8 cellular contexts compared by ENCODE assay signal in the genomic region with DNA sequence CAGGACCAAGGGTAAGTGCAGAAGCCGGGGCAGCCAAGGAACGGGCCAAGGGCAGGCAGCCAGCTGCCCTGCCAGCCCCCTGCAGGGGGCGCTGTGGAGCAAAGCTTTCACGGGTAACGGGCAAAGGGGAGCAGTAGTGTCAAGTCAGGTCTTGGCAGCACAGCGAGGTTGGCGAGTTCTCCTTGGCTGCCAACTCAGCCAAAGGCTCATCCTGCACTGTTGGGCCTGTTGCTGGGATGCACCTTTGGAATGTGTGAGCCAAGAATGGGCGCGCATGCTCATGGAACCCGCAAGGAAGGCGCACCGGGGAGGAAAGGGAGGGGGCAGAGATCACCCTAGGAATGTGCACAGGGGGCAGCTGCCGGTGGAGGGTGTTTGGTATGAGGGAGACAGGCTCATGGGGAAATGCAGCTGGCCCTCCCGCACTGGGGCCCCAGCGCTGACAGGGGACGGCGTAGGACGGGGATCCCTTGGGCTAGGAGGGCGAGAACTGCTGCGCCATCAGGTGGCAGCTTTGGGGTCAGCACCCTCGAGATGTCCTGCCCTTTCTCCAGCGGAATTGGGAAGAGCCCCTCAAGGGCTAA.
DNase-seq lines count a peak whose midpoint lies in the region; ATAC-seq and TF ChIP-seq lines count a peak whose summit lies in the region.

No MANE protein-coding gene starts in this region.

- H3K36me3 Mint-ChIP-seq in CD14-positive monocyte = no peaks in the 10 kb centered on the region
- no peaks in the 10 kb centered on the region for H3K36me3 Mint-ChIP-seq in stimulated activated naive CD8-positive, alpha-beta T cell treated with anti-CD3 and anti-CD28 coated beads, Interleukin-15, Interleukin-2, amounts not matched to agents 100 ng/mL and 50 ng/mL, for 24 hours (ENCODE audit: low read depth)

- H3K9ac ChIP-seq in Loucy (ENCODE audit: low read depth, low read length, poor library complexity, severe bottlenecking) = no peak overlapping the region

- H4K20me1 ChIP-seq in Loucy (ENCODE audit: insufficient read depth, low read length, poor library complexity, severe bottlenecking) = no peaks in the 10 kb centered on the region

- H3K9me3 Mint-ChIP-seq in CD14-positive monocyte = no peaks in the 10 kb centered on the region
- H3K9me3 Mint-ChIP-seq in stimulated activated naive CD8-positive, alpha-beta T cell treated with anti-CD3 and anti-CD28 coated beads, Interleukin-15, Interleukin-2, amounts not matched to agents 100 ng/mL and 50 ng/mL, for 24 hours = no peaks in the 10 kb centered on the region

- peaks cover 10% of the 10 kb centered on the region for H3K4me1 Mint-ChIP-seq in CD14-positive monocyte
- H3K4me1 Mint-ChIP-seq in stimulated activated naive CD8-positive, alpha-beta T cell treated with anti-CD3 and anti-CD28 coated beads, Interleukin-15, Interleukin-2, amounts not matched to agents 100 ng/mL and 50 ng/mL, for 24 hours (ENCODE audit: low read depth) = peaks cover 6% of the 10 kb centered on the region

- H3K4me3 ChIP-seq in Loucy (ENCODE audit: low read length, poor library complexity, severe bottlenecking) = no peak overlapping the region

- DNase-seq in CD14-positive monocyte (ENCODE audit: low spot score) (peak; percentile 54), ecto neural progenitor cell (ENCODE audit: low spot score) (peak; percentile 90), midbrain (lab: John Stamatoyannopoulos, UW) (peak; percentile 59)
- DNase-seq in activated CD4-positive, alpha-beta T cell treated with anti-CD3 and anti-CD28 coated beads, Interleukin-2, amount 50 U/mL, for 24 hours (ENCODE audit: low read depth in 1 of 2, low spot score in 1 of 2) = peak; percentile 33 to 45

- no peaks in the 10 kb centered on the region for H3F3A ChIP-seq in Loucy (ENCODE audit: low read depth)

- H3K27ac Mint-ChIP-seq in CD14-positive monocyte = peak overlapping the region in 1 of 7 donors; percentile 48
- H3K27ac Mint-ChIP-seq in stimulated activated naive CD8-positive, alpha-beta T cell treated with anti-CD3 and anti-CD28 coated beads, Interleukin-15, Interleukin-2, amounts not matched to agents 100 ng/mL and 50 ng/mL, for 24 hours = no peak overlapping the region

- no peaks in the 10 kb centered on the region for H3K27me3 ChIP-seq in Loucy (ENCODE audit: insufficient read depth, low read length, poor library complexity, severe bottlenecking)

- H3K4me3 Mint-ChIP-seq in CD14-positive monocyte = peak overlapping the region; percentile 81 to 92
- H3K4me3 Mint-ChIP-seq in stimulated activated naive CD8-positive, alpha-beta T cell treated with anti-CD3 and anti-CD28 coated beads, Interleukin-15, Interleukin-2, amounts not matched to agents 100 ng/mL and 50 ng/mL, for 24 hours = peak overlapping the region; percentile 72

- H3K36me3 ChIP-seq in Loucy (ENCODE audit: insufficient read depth, low read length) = no peaks in the 10 kb centered on the region

- H3K27me3 Mint-ChIP-seq in CD14-positive monocyte (ENCODE audit: low read depth in 3 of 3) = peaks cover 2 to 22% (median 18%) of the 10 kb centered on the region in 3 donors
- peaks cover 46% of the 10 kb centered on the region for H3K27me3 Mint-ChIP-seq in stimulated activated naive CD8-positive, alpha-beta T cell treated with anti-CD3 and anti-CD28 coated beads, Interleukin-15, Interleukin-2, amounts not matched to agents 100 ng/mL and 50 ng/mL, for 24 hours

- H2AFZ ChIP-seq in Loucy (ENCODE audit: low read length) = no peak overlapping the region

- no peaks in the 10 kb centered on the region for H3K9me2 ChIP-seq in Loucy (replicated peaks; ENCODE audit: low read depth, low read length)

- H3K79me2 ChIP-seq in Loucy (ENCODE audit: insufficient read depth, low read length) = no peaks in the 10 kb centered on the region

- ATAC-seq in GM19455 (IDR thresholded peaks at IDR 0.05; ENCODE audit: unreplicated experiment) (peak; percentile 61), HG02588 (IDR thresholded peaks at IDR 0.05; ENCODE audit: unreplicated experiment) (no peak)

- H3K9me3 ChIP-seq in Loucy (ENCODE audit: insufficient read depth, low read depth, low read length) = no peaks in the 10 kb centered on the region

- intact Hi-C loops in CD14-positive monocyte (cut with micrococcal nuclease) = no loop called here

- H3K4me2 ChIP-seq in Loucy (ENCODE audit: low read depth, low read length, poor library complexity, severe bottlenecking) = no peak overlapping the region

- no peaks in the 10 kb centered on the region for H3K4me1 ChIP-seq in Loucy (ENCODE audit: insufficient read depth, low read length, poor library complexity, severe bottlenecking)

- TF ChIP-seq CTCF in CD14-positive monocyte (IDR thresholded peaks at IDR 0.05) (peak; percentile 91), Loucy (conservative IDR thresholded peaks at IDR 0.05; ENCODE audit: low read length) (peak; percentile 72)

Comparison
In these comparisons a context has a peak if more than half of its experiments do, and no peak if none do; other contexts are left out.
1. DNase-seq: peak in every context shown above with its lines; median percentile 90 in ecto neural progenitor cell; 59 in midbrain; 54 in CD14-positive monocyte; 39 in activated CD4-positive, alpha-beta T cell treated with anti-CD3 and anti-CD28 coated beads, Interleukin-2, amount 50 U/mL, for 24 hours.